In the genomic region with DNA sequence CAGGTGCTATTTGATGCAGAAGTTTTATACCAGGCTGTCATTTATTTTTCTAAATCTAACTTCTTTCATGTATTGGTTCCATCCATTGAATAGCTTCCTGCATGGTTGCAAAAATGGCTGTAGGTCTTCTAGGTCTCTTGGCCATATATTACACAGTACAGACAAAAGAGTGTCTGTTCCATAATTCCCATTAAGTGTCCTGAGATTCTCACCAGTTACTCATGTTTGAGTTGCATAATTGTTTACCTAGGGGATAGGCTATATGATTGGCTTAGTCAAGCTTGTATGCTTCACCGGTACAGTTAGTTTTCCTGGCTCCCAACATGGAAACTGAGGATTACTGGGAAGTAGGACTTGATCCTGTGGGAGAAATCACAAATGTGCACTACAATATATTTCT, we compare ENCODE assay signal across 18 cellular contexts.
A peak's percentile ranks its signal among the peaks of the same experiment; 100 is the strongest.
DNase-seq lines count a peak whose midpoint lies in the region; ATAC-seq and TF ChIP-seq lines count a peak whose summit lies in the region.
"Had no signal": no experiment of that assay in that cellular context is flagged by ENCODE, and none has a peak within 500 bp of the region (broad histone marks: within the 10 kb centered on the region; RNA-seq: fewer than 3 reads in every experiment).

No MANE protein-coding gene starts in this region.

- no peak for TF ChIP-seq POLR2A in breast epithelium (IDR thresholded peaks at IDR 0.05)

- peak; percentile 4 for DNase-seq in MCF 10A (ENCODE audit: unreplicated experiment)
- DNase-seq in breast epithelium (ENCODE audit: low spot score in 2 of 2) = no peak
- peak; percentile 34 for DNase-seq in HuH-7.5 (ENCODE audit: low spot score)
- DNase-seq in amniotic epithelial cell (ENCODE audit: low read depth) = peak; percentile 8
- peak; percentile 3 to 13 for DNase-seq in foreskin keratinocyte
- no peak for DNase-seq in NCI-H2107 treated with DMSO at 0.1 percent for 48 hours (lab: John Stamatoyannopoulos, UW; ENCODE audit: unreplicated experiment)
- DNase-seq: AML-193; CD4-positive, alpha-beta T cell; DMS153; DMS79; GDM1 had no signal

- no peak overlapping the region for H3K27ac Mint-ChIP-seq in MCF 10A (ENCODE audit: low read depth, unreplicated experiment)
- H3K27ac Mint-ChIP-seq: CD4-positive, alpha-beta T cell had no signal

- H3K27ac ChIP-seq in breast epithelium (no peak overlapping the region), foreskin keratinocyte (no peak overlapping the region)
- H3K27ac ChIP-seq: 22Rv1, A549, C4-2B, HL-60 had no signal

- H3K9me3 ChIP-seq in breast epithelium = peaks cover 6 to 27% of the 10 kb centered on the region in 2 donors
- H3K9me3 ChIP-seq: HAP-1 had no signal

- H3K36me3 ChIP-seq in breast epithelium = no peaks in the 10 kb centered on the region
- H3K36me3 ChIP-seq: HAP-1 had no signal

- H3K27me3 ChIP-seq in breast epithelium (no peaks in the 10 kb centered on the region), foreskin keratinocyte (no peaks in the 10 kb centered on the region)

- H3K4me3 Mint-ChIP-seq in MCF 10A (ENCODE audit: unreplicated experiment) = no peak overlapping the region
- H3K4me3 Mint-ChIP-seq: CD4-positive, alpha-beta T cell had no signal

- ATAC-seq in foreskin keratinocyte = no peak
- no peak for ATAC-seq in HG03469 (IDR thresholded peaks at IDR 0.05; ENCODE audit: unreplicated experiment)
- ATAC-seq in GM21526 (IDR thresholded peaks at IDR 0.05; ENCODE audit: low FRiP score, unreplicated experiment) = no peak
- ATAC-seq: A549 had no signal

- H3K27me3 Mint-ChIP-seq in MCF 10A (ENCODE audit: insufficient read depth, unreplicated experiment) = no peaks in the 10 kb centered on the region
- H3K27me3 Mint-ChIP-seq: CD4-positive, alpha-beta T cell had no signal

- H3K4me1 Mint-ChIP-seq in MCF 10A (ENCODE audit: insufficient read depth, unreplicated experiment) = no peaks in the 10 kb centered on the region

- intact Hi-C loops in MCF 10A (cut with micrococcal nuclease) (no loop called here), breast epithelium (cut with DNase I; ENCODE audit: low total_unique reads) (no loop called here)

- POLR2A ChIA-PET in MCF 10A (lab: Yijun Ruan, JAX) = no interaction called here

- H3K9me3 Mint-ChIP-seq in MCF 10A (ENCODE audit: unreplicated experiment) = peaks cover 15% of the 10 kb centered on the region

- H3K36me3 Mint-ChIP-seq in MCF 10A (ENCODE audit: insufficient read depth, unreplicated experiment) = no peaks in the 10 kb centered on the region

- TF ChIP-seq CTCF in MCF 10A (IDR thresholded peaks at IDR 0.05; ENCODE audit: unreplicated experiment) = no peak
- TF ChIP-seq CTCF in breast epithelium (IDR thresholded peaks at IDR 0.05) = no peak
- TF ChIP-seq CTCF in foreskin keratinocyte (conservative IDR thresholded peaks at IDR 0.05) = no peak

- no peak overlapping the region for H3K4me3 ChIP-seq in breast epithelium
- H3K4me3 ChIP-seq: A549, HAP-1 had no signal

- H3K4me1 ChIP-seq in breast epithelium = no peaks in the 10 kb centered on the region
- no peaks in the 10 kb centered on the region for H3K4me1 ChIP-seq in foreskin keratinocyte
- H3K4me1 ChIP-seq: A549 had no signal

- BruUV-seq in MCF 10A (replicated peaks; lab: Mats Ljungman, UMichigan) = no TSS peak

- CTCF ChIA-PET in MCF 10A (lab: Yijun Ruan, JAX) = no interaction called here

Comparison
In these comparisons a context has a peak if more than half of its experiments do, and no peak if none do; other contexts are left out.
1. DNase-seq: peak in MCF 10A (single experiment), HuH-7.5 (single experiment), amniotic epithelial cell (single experiment) and foreskin keratinocyte (2 of 2); none in breast epithelium (0 of 2) and NCI-H2107 treated with DMSO at 0.1 percent for 48 hours (single experiment).